In the genomic region with DNA sequence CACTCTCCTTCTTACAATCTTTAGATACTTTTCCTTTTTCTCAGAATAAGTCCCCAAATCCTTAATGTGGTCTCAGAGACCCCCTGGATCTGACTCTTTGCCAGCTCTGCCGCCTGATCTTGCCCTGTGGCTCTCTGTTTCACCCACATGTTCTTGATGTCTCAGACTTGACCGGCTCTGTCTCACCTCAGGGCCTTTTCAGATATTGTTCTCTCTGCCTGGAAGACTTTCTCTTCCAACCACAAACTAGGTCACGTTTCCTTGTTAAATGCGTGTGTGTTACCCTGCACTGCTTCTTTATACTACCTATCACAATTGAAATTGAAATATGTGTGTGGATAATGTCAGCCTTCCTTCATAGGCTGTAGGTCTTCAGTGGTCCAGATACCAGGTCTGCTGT, we compare ENCODE assay signal across 10 cellular contexts.
"Had no signal": no experiment of that assay in that cellular context is flagged by ENCODE, and none has a peak within 500 bp of the region (broad histone marks: within the 10 kb centered on the region; RNA-seq: fewer than 3 reads in every experiment).

No MANE protein-coding gene starts in this region.

- H3K4me3 ChIP-seq: GM23248, HAP-1 had no signal

- H3K9ac ChIP-seq: GM23248, KMS-11 had no signal

- H2AFZ ChIP-seq: GM23248 had no signal

- FAIRE-seq: HepG2 had no signal

- ATAC-seq: HCT116, HepG2 had no signal

- H3K9me3 ChIP-seq: HAP-1 had no signal

- H3K4me2 ChIP-seq: KMS-11 had no signal

- DNase-seq: GM23248, GOT3, H7, HFFc6, KBM-7 had no signal

- H3K4me1 ChIP-seq: HAP-1 had no signal

- H3K27ac ChIP-seq: GM23248, HL-60, KMS-11 had no signal

- H3K36me3 ChIP-seq: HAP-1 had no signal
